20 cellular contexts compared by ENCODE assay signal in the genomic region with DNA sequence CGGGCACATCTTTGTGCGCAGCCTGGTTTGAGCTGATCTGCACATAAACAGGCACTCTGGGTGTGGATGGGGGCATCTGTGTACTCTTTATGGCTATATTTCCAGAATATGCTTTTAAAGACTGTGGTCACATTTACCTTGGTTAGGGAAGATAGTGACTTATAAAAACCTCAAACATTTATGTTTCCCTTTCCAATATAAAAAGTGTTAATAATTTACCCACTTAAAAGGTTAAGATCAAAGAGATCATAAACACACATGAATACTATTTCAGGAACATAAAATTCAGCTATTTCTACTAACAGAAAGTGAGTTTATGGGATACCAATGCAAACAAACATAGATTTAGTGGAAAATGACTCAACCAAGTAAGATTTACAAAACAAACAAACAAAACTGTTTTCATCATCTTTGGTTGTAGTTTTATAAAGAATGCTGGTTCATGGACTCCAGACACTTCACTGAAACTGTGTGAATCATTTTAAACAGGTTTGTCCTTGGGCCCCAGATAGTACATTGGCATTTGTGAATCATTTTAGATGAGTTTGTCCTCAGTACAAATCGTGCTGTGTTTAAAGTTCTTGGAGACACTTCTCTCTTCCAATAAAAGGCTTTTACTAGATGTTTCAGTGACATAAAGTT.
A peak's percentile ranks its signal among the peaks of the same experiment; 100 is the strongest.
DNase-seq lines count a peak whose midpoint lies in the region; ATAC-seq and TF ChIP-seq lines count a peak whose summit lies in the region.
"Had no signal": no experiment of that assay in that cellular context is flagged by ENCODE, and none has a peak within 500 bp of the region (broad histone marks: within the 10 kb centered on the region; RNA-seq: fewer than 3 reads in every experiment).

No MANE protein-coding gene starts in this region.

- intact Hi-C loops in IMR-90 (cut with micrococcal nuclease): no loop called here
- intact Hi-C loops in transverse colon (cut with DNase I; ENCODE audit: low total_unique reads): no loop called here

- in situ Hi-C loops in IMR-90 (cut with MboI; ENCODE audit: low sequenced_read_pairs) (no loop called here), transverse colon (cut with MboI; ENCODE audit: low pct_ligation_motif_present in 1 of 4, low pct_unique_long_range_greater_than_20kb in 1 of 4, low sequenced_read_pairs in 3 of 4) (no loop called here)

- H3K36me3 Mint-ChIP-seq in progenitor cell of endocrine pancreas (ENCODE audit: insufficient read depth): no peaks in the 10 kb centered on the region
- H3K36me3 Mint-ChIP-seq: natural killer cell treated with Interleukin-12 subunit alpha and Interleukin-12 subunit beta and Interleukin-15 and Interleukin-18, amount 100 ng/mL, for 72 hours had no signal

- H3K18ac ChIP-seq in IMR-90 (ENCODE audit: low read depth, low read length): no peak overlapping the region

- WGBS in IMR-90 (ENCODE audit: extremely low coverage in 2 of 2, insufficient read length in 1 of 2), 2 experiments: 100% methylated on average over 1 of the region's 3 CpGs; no CpG with 5 or more reads in 1 of the 2 experiments
- WGBS in transverse colon (ENCODE audit: low coverage in 1 of 2), 2 donors: 30 to 40% methylated on average over 1 to 3 of the region's 3 CpGs

- POLR2A ChIA-PET in IMR-90 (lab: Charles Lee; ENCODE audit: unreplicated experiment): no interaction called here

- H3K9me1 ChIP-seq in IMR-90 (ENCODE audit: insufficient read depth, low read length): no peaks in the 10 kb centered on the region

- no peak overlapping the region for H3K9ac ChIP-seq in IMR-90 (ENCODE audit: low read depth, low read length)

- H3K23ac ChIP-seq in IMR-90 (ENCODE audit: low read depth, low read length): no peak overlapping the region

- CTCF ChIA-PET in IMR-90 (lab: Yijun Ruan, JAX): no interaction called here

- H3K27ac Mint-ChIP-seq in progenitor cell of endocrine pancreas: no peak overlapping the region
- H3K27ac Mint-ChIP-seq: natural killer cell treated with Interleukin-12 subunit alpha and Interleukin-12 subunit beta and Interleukin-15 and Interleukin-18, amount 100 ng/mL, for 72 hours; T-helper 1 cell treated with Interleukin-12 subunit alpha and Interleukin-12 subunit beta and Interleukin-4 antibody, amounts not matched to agents 30 μg/mL and 1 μg/mL, for 36 hours had no signal

- TF ChIP-seq CTCF in IMR-90 (conservative IDR thresholded peaks at IDR 0.05; ENCODE audit: low read depth, low read length) (no peak), foreskin keratinocyte (conservative IDR thresholded peaks at IDR 0.05) (no peak), thoracic aorta (IDR thresholded peaks at IDR 0.05) (no peak), transverse colon (IDR thresholded peaks at IDR 0.05) (no peak), progenitor cell of endocrine pancreas (IDR thresholded peaks at IDR 0.05; ENCODE audit: unreplicated experiment) (no peak)

- H2BK5ac ChIP-seq in IMR-90 (ENCODE audit: low read depth, low read length, poor library complexity, severe bottlenecking): no peak overlapping the region

- H2BK20ac ChIP-seq in IMR-90 (ENCODE audit: low read depth, low read length): no peak overlapping the region

- no peak overlapping the region for H3K4ac ChIP-seq in IMR-90 (ENCODE audit: low read depth, low read length)

- no peak overlapping the region for H2BK15ac ChIP-seq in IMR-90 (ENCODE audit: low read depth, low read length)

- H2AK9ac ChIP-seq in IMR-90 (replicated peaks; ENCODE audit: low read depth, low read length, poor library complexity): no peak overlapping the region

- dilution Hi-C loops in IMR-90 (cut with HindIII; ENCODE audit: low sequenced_read_pairs, unreplicated experiment): no loop called here

- no peak overlapping the region for H3K4me2 ChIP-seq in IMR-90 (ENCODE audit: low read depth, low read length)

- TF ChIP-seq EP300 in transverse colon (IDR thresholded peaks at IDR 0.05; ENCODE audit: low read depth): no peak

- H3K36me3 ChIP-seq in IMR-90 (ENCODE audit: control insufficient read depth, insufficient read depth, low read length) (no peaks in the 10 kb centered on the region), thoracic aorta (no peaks in the 10 kb centered on the region), transverse colon (no peaks in the 10 kb centered on the region)

- DNase-seq in IMR-90 (no peak), amniotic epithelial cell (ENCODE audit: low read depth) (peak; percentile 1), foreskin keratinocyte (peak; percentile 20 to 36), thoracic aorta (ENCODE audit: low spot score) (no peak), transverse colon (no peak), progenitor cell of endocrine pancreas (ENCODE audit: low spot score, unreplicated experiment) (no peak), NCI-H82 treated with DMSO at 0.1 percent for 48 hours (lab: John Stamatoyannopoulos, UW; ENCODE audit: unreplicated experiment) (no peak)
- DNase-seq: activated CD4-positive, alpha-beta T cell treated with anti-CD3 and anti-CD28 coated beads for 1 hour; activated gamma-delta T cell; body of pancreas; C1 segment of cervical spinal cord; DMS79 treated with DMSO at 0.1 percent for 48 hours; dorsolateral prefrontal cortex; MV-4-11; NCI-H2081 treated with DMSO at 0.1 percent for 48 hours; NCI-H82; retina; stimulated activated CD4-positive, alpha-beta T cell treated with anti-CD3 and anti-CD28 coated beads, Interleukin-2, amount 100 ng/mL, for 24 hours had no signal

- no TSS peak for BruUV-seq in IMR-90 (replicated peaks; lab: Mats Ljungman, UMichigan)

- no peak for TF ChIP-seq RAD21 in IMR-90 (IDR thresholded peaks at IDR 0.05; ENCODE audit: low read length)

- H3K56ac ChIP-seq in IMR-90 (ENCODE audit: extremely low read depth, insufficient read depth, low read length): no peak overlapping the region

- H3K79me1 ChIP-seq in IMR-90 (ENCODE audit: low read depth in 1 of 2, low read length in 2 of 2): no peaks in the 10 kb centered on the region

- H3K27ac ChIP-seq in IMR-90 (ENCODE audit: insufficient read depth, low read length) (no peak overlapping the region), foreskin keratinocyte (no peak overlapping the region), thoracic aorta (peak overlapping the region; percentile 61 to 64), transverse colon (no peak overlapping the region)
- H3K27ac ChIP-seq: body of pancreas had no signal

- H3K27me3 Mint-ChIP-seq in progenitor cell of endocrine pancreas: no peaks in the 10 kb centered on the region

- ATAC-seq in IMR-90 (ENCODE audit: low read depth): peak; percentile 27; the same call in 1 of the 2 replicates
- peak; percentile 33 for ATAC-seq in foreskin keratinocyte
- no peak for ATAC-seq in thoracic aorta (ENCODE audit: insufficient number of reproducible peaks, low FRiP score, low read depth)
- ATAC-seq: body of pancreas; natural killer cell treated with Interleukin-12 subunit alpha and Interleukin-12 subunit beta and Interleukin-15 and Interleukin-18, amount 100 ng/mL, for 72 hours had no signal

- TF ChIP-seq POLR2A in IMR-90 (IDR thresholded peaks at IDR 0.05; ENCODE audit: low read depth, low read length) (no peak), transverse colon (IDR thresholded peaks at IDR 0.05) (no peak)

- H4K8ac ChIP-seq in IMR-90 (ENCODE audit: low read depth in 2 of 2, low read length in 2 of 2): no peak overlapping the region

- H2AK5ac ChIP-seq in IMR-90 (ENCODE audit: low read depth, low read length): no peak overlapping the region

- H2AFZ ChIP-seq in IMR-90 (replicated peaks; ENCODE audit: low read length, poor library complexity): no peak overlapping the region

- H3K14ac ChIP-seq in IMR-90 (replicated peaks; ENCODE audit: low read depth, low read length): no peak overlapping the region

- H3K4me1 ChIP-seq in IMR-90 (ENCODE audit: control insufficient read depth, insufficient read depth, low read length) (no peaks in the 10 kb centered on the region), foreskin keratinocyte (no peaks in the 10 kb centered on the region), thoracic aorta (ENCODE audit: control insufficient read depth in 1 of 2, low read depth in 2 of 2) (peaks cover 52 to 86% of the 10 kb centered on the region in 2 donors), transverse colon (peaks cover 0 to 24% (median 12%) of the 10 kb centered on the region in 4 donors)
- H3K4me1 ChIP-seq: body of pancreas had no signal

- H3K9me3 Mint-ChIP-seq in progenitor cell of endocrine pancreas (ENCODE audit: low read depth): no peaks in the 10 kb centered on the region
- H3K9me3 Mint-ChIP-seq: natural killer cell treated with Interleukin-12 subunit alpha and Interleukin-12 subunit beta and Interleukin-15 and Interleukin-18, amount 100 ng/mL, for 72 hours; T-helper 1 cell treated with Interleukin-12 subunit alpha and Interleukin-12 subunit beta and Interleukin-4 antibody, amounts not matched to agents 30 μg/mL and 1 μg/mL, for 36 hours had no signal

- no peak overlapping the region for H4K5ac ChIP-seq in IMR-90 (ENCODE audit: low read depth, low read length)

- no peak overlapping the region for H3K4me3 ChIP-seq in IMR-90 (ENCODE audit: insufficient read depth, low read depth, low read length)
- H3K4me3 ChIP-seq in thoracic aorta: no peak overlapping the region
- no peak overlapping the region for H3K4me3 ChIP-seq in transverse colon
- H3K4me3 ChIP-seq: body of pancreas, dorsolateral prefrontal cortex had no signal

- no peak overlapping the region for H4K91ac ChIP-seq in IMR-90 (ENCODE audit: insufficient read depth, low read depth, low read length)

- H2BK120ac ChIP-seq in IMR-90 (ENCODE audit: low read depth, low read length): no peak overlapping the region

- H3K27me3 ChIP-seq in IMR-90 (ENCODE audit: control insufficient read depth, insufficient read depth, low read length) (no peaks in the 10 kb centered on the region), foreskin keratinocyte (peaks cover 5% of the 10 kb centered on the region), thoracic aorta (replicated peaks; ENCODE audit: insufficient read depth) (no peaks in the 10 kb centered on the region), transverse colon (no peaks in the 10 kb centered on the region)
- H3K27me3 ChIP-seq: body of pancreas, dorsolateral prefrontal cortex had no signal

- H3K4me1 Mint-ChIP-seq in progenitor cell of endocrine pancreas (ENCODE audit: low read depth): no peaks in the 10 kb centered on the region

- H3K4me3 Mint-ChIP-seq in progenitor cell of endocrine pancreas (ENCODE audit: low read depth): no peak overlapping the region
- H3K4me3 Mint-ChIP-seq: natural killer cell treated with Interleukin-12 subunit alpha and Interleukin-12 subunit beta and Interleukin-15 and Interleukin-18, amount 100 ng/mL, for 72 hours; T-helper 1 cell treated with Interleukin-12 subunit alpha and Interleukin-12 subunit beta and Interleukin-4 antibody, amounts not matched to agents 30 μg/mL and 1 μg/mL, for 36 hours had no signal

- H3K9me3 ChIP-seq in IMR-90 (ENCODE audit: control insufficient read depth, insufficient read depth, low read length): no peaks in the 10 kb centered on the region
- H3K9me3 ChIP-seq in thoracic aorta: no peaks in the 10 kb centered on the region
- H3K9me3 ChIP-seq in transverse colon: no peaks in the 10 kb centered on the region
- H3K9me3 ChIP-seq: body of pancreas had no signal

- H4K20me1 ChIP-seq in IMR-90 (ENCODE audit: insufficient read depth, low read length): no peaks in the 10 kb centered on the region

TF ChIP-seq in IMR-90, 13 proteins besides CTCF, POLR2A, EP300 and RAD21 (continues in another document):
- TF ChIP-seq MXI1 (IDR thresholded peaks at IDR 0.05; ENCODE audit: borderline replicate concordance, low read depth, low read length) (no peak), RFX5 (IDR thresholded peaks at IDR 0.05; ENCODE audit: low read depth, low read length) (no peak)

Comparison
In these comparisons a context has a peak if more than half of its experiments do, and no peak if none do; other contexts are left out.
1. DNase-seq: peak in amniotic epithelial cell (single experiment) and foreskin keratinocyte (2 of 2); none in IMR-90 (single experiment), thoracic aorta (single experiment), transverse colon (single experiment), progenitor cell of endocrine pancreas (single experiment) and NCI-H82 treated with DMSO at 0.1 percent for 48 hours (single experiment).
2. H3K27ac ChIP-seq: peak in thoracic aorta (2 of 2); none in IMR-90 (single experiment), foreskin keratinocyte (single experiment) and transverse colon (0 of 4).